Comparison of ENCODE assay signal across 8 cellular contexts in genomic region chr22:44620129-44620840, GRCh38.
DNase-seq lines count a peak whose midpoint lies in the region; TF ChIP-seq lines count a peak whose summit lies in the region.

No MANE protein-coding gene starts in this region.

- H3K27ac Mint-ChIP-seq in type B pancreatic cell: peak overlapping the region; percentile 41

- H3K36me3 ChIP-seq in ovary: no peaks in the 10 kb centered on the region

- no peak for TF ChIP-seq EP300 in ovary (IDR thresholded peaks at IDR 0.05)

- H3K27ac ChIP-seq in ovary: no peak overlapping the region

- intact Hi-C loops in ovary (cut with DNase I): loop anchor here in 3 of 4 donors (5.0 to 10.0 kb wide), 3 partner anchors 535 to 545 kb away; no protein-coding TSS in a partner anchor

- DNase-seq in DMS153 treated with DMSO at 0.1 percent for 48 hours (lab: John Stamatoyannopoulos, UW; ENCODE audit: unreplicated experiment) (peak; percentile 70), NCI-H524 treated with DMSO at 0.1 percent for 48 hours (lab: John Stamatoyannopoulos, UW) (peak; percentile 68), activated T-cell treated with anti-CD3 and anti-CD28 coated beads for 24 hours (ENCODE audit: low read depth) (peak; percentile 58), fibroblast of peridontal ligament (ENCODE audit: extremely low read depth) (peak; percentile 27), ovary (peak; percentile 40 to 74 (median 53)), type B pancreatic cell (ENCODE audit: extremely low spot score, unreplicated experiment) (peak; percentile 81), ACHN (no peak), T1000 (lab: John Stamatoyannopoulos, UW) (no peak)

- TF ChIP-seq POLR2A in ovary (IDR thresholded peaks at IDR 0.05): no peak

- peaks cover 3% of the 10 kb centered on the region for H3K27me3 Mint-ChIP-seq in type B pancreatic cell

- peaks cover 11% of the 10 kb centered on the region for H3K4me1 Mint-ChIP-seq in type B pancreatic cell (ENCODE audit: unreplicated experiment)

- no peaks in the 10 kb centered on the region for H3K36me3 Mint-ChIP-seq in type B pancreatic cell

- H3K4me3 ChIP-seq in ovary: no peak overlapping the region

- TF ChIP-seq CTCF in ovary (IDR thresholded peaks at IDR 0.05) (no peak), type B pancreatic cell (conservative IDR thresholded peaks at IDR 0.05) (no peak)

- WGBS in ovary, 3 donors: 5 to 6% (median 6%) methylated on average over 42 to 48 of the region's 48 CpGs

- H3K9me3 ChIP-seq in ovary: no peaks in the 10 kb centered on the region

- in situ Hi-C loops in ACHN (cut with HindIII; ENCODE audit: low pct_ligation_motif_present, low pct_unique_long_range_greater_than_20kb, low sequenced_read_pairs): no loop called here

- H3K4me1 ChIP-seq in ovary (ENCODE audit: insufficient read depth): peaks cover 2% of the 10 kb centered on the region

- H3K9me3 Mint-ChIP-seq in type B pancreatic cell: no peaks in the 10 kb centered on the region

- H3K4me3 Mint-ChIP-seq in type B pancreatic cell: peak overlapping the region; percentile 9

- H3K27me3 ChIP-seq in ovary: no peaks in the 10 kb centered on the region

Comparison
In these comparisons a context has a peak if more than half of its experiments do, and no peak if none do; other contexts are left out.
1. DNase-seq: peak in DMS153 treated with DMSO at 0.1 percent for 48 hours (single experiment), NCI-H524 treated with DMSO at 0.1 percent for 48 hours (single experiment), activated T-cell treated with anti-CD3 and anti-CD28 coated beads for 24 hours (single experiment), fibroblast of peridontal ligament (single experiment), ovary (5 of 5) and type B pancreatic cell (single experiment); none in ACHN (single experiment) and T1000 (single experiment).